In the genomic region with DNA sequence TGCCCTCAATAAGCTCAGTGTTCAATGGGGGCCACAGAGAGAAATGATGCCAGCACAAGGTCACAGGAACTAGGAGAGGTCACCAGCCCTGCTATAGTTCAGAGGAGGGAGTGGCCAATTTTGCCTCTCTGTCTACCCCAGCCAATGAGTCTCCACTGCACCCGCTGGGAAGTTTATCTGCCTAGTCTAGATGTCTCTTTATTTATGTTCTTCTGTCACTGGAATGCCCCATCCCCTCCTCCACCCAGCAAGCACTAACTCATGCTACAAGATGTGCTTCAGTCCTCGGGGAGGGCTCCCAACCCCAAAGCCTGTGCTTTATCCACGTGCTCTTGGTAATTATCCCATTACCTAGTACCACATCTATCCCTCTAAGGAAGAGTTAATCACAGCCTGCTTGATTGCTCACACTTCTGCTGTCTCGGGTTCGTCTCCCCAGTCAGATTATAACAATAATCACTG, we compare ENCODE assay signal across 1 cellular context.
TF ChIP-seq lines count a peak whose summit lies in the region.

No MANE protein-coding gene starts in this region.

TF ChIP-seq in K562, 482 proteins besides CTCF, POLR2A, EP300 and RAD21 (continues in another document):
- TF ChIP-seq HOXB6 (CRISPR knock-in tag; IDR thresholded peaks at IDR 0.05; ENCODE audit: borderline replicate concordance) (no peak), PTTG1 (tag; IDR thresholded peaks at IDR 0.05; ENCODE audit: low read depth) (no peak), GTF2B (IDR thresholded peaks at IDR 0.05; ENCODE audit: extremely low read depth, insufficient read length) (no peak), FOS (IDR thresholded peaks at IDR 0.05; ENCODE audit: extremely low read depth, insufficient read length) (peak; percentile 44), KLF1 (tag; IDR thresholded peaks at IDR 0.05) (no peak), ZNF583 (CRISPR knock-in tag; IDR thresholded peaks at IDR 0.05) (no peak), HNRNPLL (IDR thresholded peaks at IDR 0.05; ENCODE audit: low read depth, low read length, poor library complexity, severe bottlenecking) (no peak), ZNF41 (CRISPR knock-in tag; conservative IDR thresholded peaks at IDR 0.05) (no peak), IRF2 (CRISPR knock-in tag; IDR thresholded peaks at IDR 0.05) (no peak), HMG20B (CRISPR knock-in tag; IDR thresholded peaks at IDR 0.05) (no peak), SMARCA5 (IDR thresholded peaks at IDR 0.05) (no peak), ZNF197 (CRISPR knock-in tag; IDR thresholded peaks at IDR 0.05; ENCODE audit: low read depth) (no peak), ELF2 (CRISPR knock-in tag; IDR thresholded peaks at IDR 0.05) (no peak), MAFK (IDR thresholded peaks at IDR 0.05; ENCODE audit: low read length) (no peak), CTCFL (IDR thresholded peaks at IDR 0.05; ENCODE audit: borderline replicate concordance, insufficient read depth, low read depth, low read length, poor library complexity, severe bottlenecking) (no peak), HLTF (IDR thresholded peaks at IDR 0.05) (no peak), TAF7 (tag; IDR thresholded peaks at IDR 0.05) (no peak), NFE2L1 (tag; IDR thresholded peaks at IDR 0.05; ENCODE audit: borderline replicate concordance, low read depth) (no peak), UBTF (IDR thresholded peaks at IDR 0.05; ENCODE audit: borderline replicate concordance in 1 of 2, low read depth in 2 of 2, low read length in 2 of 2) (no peak), ELF4 (CRISPR knock-in tag; IDR thresholded peaks at IDR 0.05) (no peak), KDM4B (IDR thresholded peaks at IDR 0.05; ENCODE audit: borderline replicate concordance in 2 of 2, low read depth in 1 of 2) (0 out of 4 replicates have a peak, but pooled peaks of 1 of the 2 experiments have one; percentile 32), GATAD2A (IDR thresholded peaks at IDR 0.05) (no peak), NR2F6 (CRISPR knock-in tag; IDR thresholded peaks at IDR 0.05) (no peak), POLR2B (IDR thresholded peaks at IDR 0.05; ENCODE audit: low read depth, partially characterized antibody) (no peak), E2F6 (IDR thresholded peaks at IDR 0.05; ENCODE audit: borderline replicate concordance in 1 of 2, extremely low read depth in 1 of 2, insufficient read depth in 1 of 2, insufficient read length in 1 of 2, low read depth in 1 of 2, low read length in 1 of 2, poor library complexity in 1 of 2, severe bottlenecking in 1 of 2) (peak; percentile 17 to 58), PTBP1 (IDR thresholded peaks at IDR 0.05; ENCODE audit: low read depth, low read length) (no peak), MCM5 (IDR thresholded peaks at IDR 0.05; ENCODE audit: low read depth) (no peak), ZEB2 (IDR thresholded peaks at IDR 0.05) (peak; percentile 74), ZNF561 (CRISPR knock-in tag; conservative IDR thresholded peaks at IDR 0.05) (no peak), CCAR2 (IDR thresholded peaks at IDR 0.05; ENCODE audit: low read depth, low read length) (no peak), KAT2B (IDR thresholded peaks at IDR 0.05; ENCODE audit: low read depth, low read length) (no peak), NR1H2 (CRISPR knock-in tag; IDR thresholded peaks at IDR 0.05) (no peak), MAFF (IDR thresholded peaks at IDR 0.05; ENCODE audit: low read length) (no peak), CCNT2 (IDR thresholded peaks at IDR 0.05; ENCODE audit: borderline replicate concordance, extremely low read depth, insufficient read length, low read depth, low read length) (no peak)
- TF ChIP-seq, protein P1, sequence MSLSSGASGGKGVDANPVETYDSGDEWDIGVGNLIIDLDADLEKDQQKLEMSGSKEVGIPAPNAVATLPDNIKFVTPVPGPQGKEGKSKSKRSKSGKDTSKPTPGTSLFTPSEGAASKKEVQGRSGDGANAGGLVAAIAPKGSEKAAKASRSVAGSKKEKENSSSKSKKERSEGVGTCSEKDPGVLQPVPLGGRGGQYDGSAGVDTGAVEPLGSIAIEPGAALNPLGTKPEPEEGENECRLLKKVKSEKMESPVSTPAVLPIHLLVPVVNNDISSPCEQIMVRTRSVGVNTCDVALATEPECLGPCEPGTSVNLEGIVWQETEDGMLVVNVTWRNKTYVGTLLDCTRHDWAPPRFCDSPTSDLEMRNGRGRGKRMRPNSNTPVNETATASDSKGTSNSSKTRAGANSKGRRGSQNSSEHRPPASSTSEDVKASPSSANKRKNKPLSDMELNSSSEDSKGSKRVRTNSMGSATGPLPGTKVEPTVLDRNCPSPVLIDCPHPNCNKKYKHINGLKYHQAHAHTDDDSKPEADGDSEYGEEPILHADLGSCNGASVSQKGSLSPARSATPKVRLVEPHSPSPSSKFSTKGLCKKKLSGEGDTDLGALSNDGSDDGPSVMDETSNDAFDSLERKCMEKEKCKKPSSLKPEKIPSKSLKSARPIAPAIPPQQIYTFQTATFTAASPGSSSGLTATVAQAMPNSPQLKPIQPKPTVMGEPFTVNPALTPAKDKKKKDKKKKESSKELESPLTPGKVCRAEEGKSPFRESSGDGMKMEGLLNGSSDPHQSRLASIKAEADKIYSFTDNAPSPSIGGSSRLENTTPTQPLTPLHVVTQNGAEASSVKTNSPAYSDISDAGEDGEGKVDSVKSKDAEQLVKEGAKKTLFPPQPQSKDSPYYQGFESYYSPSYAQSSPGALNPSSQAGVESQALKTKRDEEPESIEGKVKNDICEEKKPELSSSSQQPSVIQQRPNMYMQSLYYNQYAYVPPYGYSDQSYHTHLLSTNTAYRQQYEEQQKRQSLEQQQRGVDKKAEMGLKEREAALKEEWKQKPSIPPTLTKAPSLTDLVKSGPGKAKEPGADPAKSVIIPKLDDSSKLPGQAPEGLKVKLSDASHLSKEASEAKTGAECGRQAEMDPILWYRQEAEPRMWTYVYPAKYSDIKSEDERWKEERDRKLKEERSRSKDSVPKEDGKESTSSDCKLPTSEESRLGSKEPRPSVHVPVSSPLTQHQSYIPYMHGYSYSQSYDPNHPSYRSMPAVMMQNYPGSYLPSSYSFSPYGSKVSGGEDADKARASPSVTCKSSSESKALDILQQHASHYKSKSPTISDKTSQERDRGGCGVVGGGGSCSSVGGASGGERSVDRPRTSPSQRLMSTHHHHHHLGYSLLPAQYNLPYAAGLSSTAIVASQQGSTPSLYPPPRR (CRISPR knock-in tag; IDR thresholded peaks at IDR 0.05; ENCODE audit: borderline replicate concordance) = no peak
- TF ChIP-seq, protein P2, sequence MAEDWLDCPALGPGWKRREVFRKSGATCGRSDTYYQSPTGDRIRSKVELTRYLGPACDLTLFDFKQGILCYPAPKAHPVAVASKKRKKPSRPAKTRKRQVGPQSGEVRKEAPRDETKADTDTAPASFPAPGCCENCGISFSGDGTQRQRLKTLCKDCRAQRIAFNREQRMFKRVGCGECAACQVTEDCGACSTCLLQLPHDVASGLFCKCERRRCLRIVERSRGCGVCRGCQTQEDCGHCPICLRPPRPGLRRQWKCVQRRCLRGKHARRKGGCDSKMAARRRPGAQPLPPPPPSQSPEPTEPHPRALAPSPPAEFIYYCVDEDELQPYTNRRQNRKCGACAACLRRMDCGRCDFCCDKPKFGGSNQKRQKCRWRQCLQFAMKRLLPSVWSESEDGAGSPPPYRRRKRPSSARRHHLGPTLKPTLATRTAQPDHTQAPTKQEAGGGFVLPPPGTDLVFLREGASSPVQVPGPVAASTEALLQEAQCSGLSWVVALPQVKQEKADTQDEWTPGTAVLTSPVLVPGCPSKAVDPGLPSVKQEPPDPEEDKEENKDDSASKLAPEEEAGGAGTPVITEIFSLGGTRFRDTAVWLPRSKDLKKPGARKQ (CRISPR knock-in tag; IDR thresholded peaks at IDR 0.05) = no peak
- TF ChIP-seq, protein P3, sequence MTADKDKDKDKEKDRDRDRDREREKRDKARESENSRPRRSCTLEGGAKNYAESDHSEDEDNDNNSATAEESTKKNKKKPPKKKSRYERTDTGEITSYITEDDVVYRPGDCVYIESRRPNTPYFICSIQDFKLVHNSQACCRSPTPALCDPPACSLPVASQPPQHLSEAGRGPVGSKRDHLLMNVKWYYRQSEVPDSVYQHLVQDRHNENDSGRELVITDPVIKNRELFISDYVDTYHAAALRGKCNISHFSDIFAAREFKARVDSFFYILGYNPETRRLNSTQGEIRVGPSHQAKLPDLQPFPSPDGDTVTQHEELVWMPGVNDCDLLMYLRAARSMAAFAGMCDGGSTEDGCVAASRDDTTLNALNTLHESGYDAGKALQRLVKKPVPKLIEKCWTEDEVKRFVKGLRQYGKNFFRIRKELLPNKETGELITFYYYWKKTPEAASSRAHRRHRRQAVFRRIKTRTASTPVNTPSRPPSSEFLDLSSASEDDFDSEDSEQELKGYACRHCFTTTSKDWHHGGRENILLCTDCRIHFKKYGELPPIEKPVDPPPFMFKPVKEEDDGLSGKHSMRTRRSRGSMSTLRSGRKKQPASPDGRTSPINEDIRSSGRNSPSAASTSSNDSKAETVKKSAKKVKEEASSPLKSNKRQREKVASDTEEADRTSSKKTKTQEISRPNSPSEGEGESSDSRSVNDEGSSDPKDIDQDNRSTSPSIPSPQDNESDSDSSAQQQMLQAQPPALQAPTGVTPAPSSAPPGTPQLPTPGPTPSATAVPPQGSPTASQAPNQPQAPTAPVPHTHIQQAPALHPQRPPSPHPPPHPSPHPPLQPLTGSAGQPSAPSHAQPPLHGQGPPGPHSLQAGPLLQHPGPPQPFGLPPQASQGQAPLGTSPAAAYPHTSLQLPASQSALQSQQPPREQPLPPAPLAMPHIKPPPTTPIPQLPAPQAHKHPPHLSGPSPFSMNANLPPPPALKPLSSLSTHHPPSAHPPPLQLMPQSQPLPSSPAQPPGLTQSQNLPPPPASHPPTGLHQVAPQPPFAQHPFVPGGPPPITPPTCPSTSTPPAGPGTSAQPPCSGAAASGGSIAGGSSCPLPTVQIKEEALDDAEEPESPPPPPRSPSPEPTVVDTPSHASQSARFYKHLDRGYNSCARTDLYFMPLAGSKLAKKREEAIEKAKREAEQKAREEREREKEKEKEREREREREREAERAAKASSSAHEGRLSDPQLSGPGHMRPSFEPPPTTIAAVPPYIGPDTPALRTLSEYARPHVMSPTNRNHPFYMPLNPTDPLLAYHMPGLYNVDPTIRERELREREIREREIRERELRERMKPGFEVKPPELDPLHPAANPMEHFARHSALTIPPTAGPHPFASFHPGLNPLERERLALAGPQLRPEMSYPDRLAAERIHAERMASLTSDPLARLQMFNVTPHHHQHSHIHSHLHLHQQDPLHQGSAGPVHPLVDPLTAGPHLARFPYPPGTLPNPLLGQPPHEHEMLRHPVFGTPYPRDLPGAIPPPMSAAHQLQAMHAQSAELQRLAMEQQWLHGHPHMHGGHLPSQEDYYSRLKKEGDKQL (CRISPR knock-in tag; IDR thresholded peaks at IDR 0.05; ENCODE audit: borderline replicate concordance) = no peak
- TF ChIP-seq, protein P4, sequence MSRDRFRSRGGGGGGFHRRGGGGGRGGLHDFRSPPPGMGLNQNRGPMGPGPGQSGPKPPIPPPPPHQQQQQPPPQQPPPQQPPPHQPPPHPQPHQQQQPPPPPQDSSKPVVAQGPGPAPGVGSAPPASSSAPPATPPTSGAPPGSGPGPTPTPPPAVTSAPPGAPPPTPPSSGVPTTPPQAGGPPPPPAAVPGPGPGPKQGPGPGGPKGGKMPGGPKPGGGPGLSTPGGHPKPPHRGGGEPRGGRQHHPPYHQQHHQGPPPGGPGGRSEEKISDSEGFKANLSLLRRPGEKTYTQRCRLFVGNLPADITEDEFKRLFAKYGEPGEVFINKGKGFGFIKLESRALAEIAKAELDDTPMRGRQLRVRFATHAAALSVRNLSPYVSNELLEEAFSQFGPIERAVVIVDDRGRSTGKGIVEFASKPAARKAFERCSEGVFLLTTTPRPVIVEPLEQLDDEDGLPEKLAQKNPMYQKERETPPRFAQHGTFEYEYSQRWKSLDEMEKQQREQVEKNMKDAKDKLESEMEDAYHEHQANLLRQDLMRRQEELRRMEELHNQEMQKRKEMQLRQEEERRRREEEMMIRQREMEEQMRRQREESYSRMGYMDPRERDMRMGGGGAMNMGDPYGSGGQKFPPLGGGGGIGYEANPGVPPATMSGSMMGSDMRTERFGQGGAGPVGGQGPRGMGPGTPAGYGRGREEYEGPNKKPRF (IDR thresholded peaks at IDR 0.05; ENCODE audit: low read depth, low read length) = no peak
